ENCODE assay signal across 8 cellular contexts in genomic region chr14:74610866-74611671, GRCh38. TPM values are rescaled to one million over a fixed set of nuclear protein-coding genes. Genes with fewer than 3 reads are reported as not detected.
DNase-seq lines count a peak whose midpoint lies in the region; ATAC-seq and TF ChIP-seq lines count a peak whose summit lies in the region.

No MANE protein-coding gene starts in this region.

- POLR2A ChIA-PET in MCF 10A (lab: Yijun Ruan, JAX) = interaction anchor here (1.4 to 1.6 kb wide), 3 partner anchors 38 to 153 kb away, joined by 3 to 6 read pairs (median 4); partner anchors contain the start of gene YLPM1

- H3K36me3 Mint-ChIP-seq in MCF 10A (ENCODE audit: insufficient read depth, unreplicated experiment) = no peaks in the 10 kb centered on the region
- H3K36me3 Mint-ChIP-seq in stimulated activated effector memory CD8-positive, alpha-beta T cell treated with anti-CD3 and anti-CD28 coated beads, Interleukin-12 subunit alpha, Interleukin-12 subunit beta, amount 100 ng/mL, for 72 hours = peaks cover 4% of the 10 kb centered on the region

- H3K9me3 Mint-ChIP-seq in MCF 10A (ENCODE audit: unreplicated experiment) = no peaks in the 10 kb centered on the region
- H3K9me3 Mint-ChIP-seq in stimulated activated effector memory CD8-positive, alpha-beta T cell treated with anti-CD3 and anti-CD28 coated beads, Interleukin-12 subunit alpha, Interleukin-12 subunit beta, amount 100 ng/mL, for 72 hours = no peaks in the 10 kb centered on the region

- H3K4me3 Mint-ChIP-seq in MCF 10A (ENCODE audit: unreplicated experiment) = peak overlapping the region; percentile 69
- peak overlapping the region; percentile 72 for H3K4me3 Mint-ChIP-seq in stimulated activated effector memory CD8-positive, alpha-beta T cell treated with anti-CD3 and anti-CD28 coated beads, Interleukin-12 subunit alpha, Interleukin-12 subunit beta, amount 100 ng/mL, for 72 hours

- H3K27me3 Mint-ChIP-seq in MCF 10A (ENCODE audit: insufficient read depth, unreplicated experiment) = no peaks in the 10 kb centered on the region

- ATAC-seq in stimulated activated effector memory CD8-positive, alpha-beta T cell treated with anti-CD3 and anti-CD28 coated beads, Interleukin-12 subunit alpha, Interleukin-12 subunit beta, amount 100 ng/mL, for 72 hours = no peak

- intact Hi-C loops in MCF 10A (cut with micrococcal nuclease) = no loop called here

- no peak for TF ChIP-seq CTCF in MCF 10A (IDR thresholded peaks at IDR 0.05; ENCODE audit: unreplicated experiment)

- CTCF ChIA-PET in MCF 10A (lab: Yijun Ruan, JAX) = interaction anchor here (0.6 to 3.5 kb wide), 19 partner anchors 10 to 342 kb away, joined by 3 to 23 read pairs (median 3); no protein-coding TSS in a partner anchor

- BruUV-seq in MCF 10A (replicated peaks; lab: Mats Ljungman, UMichigan) = no TSS peak

- no peak overlapping the region for H3K27ac Mint-ChIP-seq in MCF 10A (ENCODE audit: low read depth, unreplicated experiment)
- H3K27ac Mint-ChIP-seq in stimulated activated effector memory CD8-positive, alpha-beta T cell treated with anti-CD3 and anti-CD28 coated beads, Interleukin-12 subunit alpha, Interleukin-12 subunit beta, amount 100 ng/mL, for 72 hours = no peak overlapping the region

- DNase-seq in DMS79 treated with DMSO at 0.1 percent for 48 hours (lab: John Stamatoyannopoulos, UW) = peak; percentile 54
- no peak for DNase-seq in DMS79 (lab: John Stamatoyannopoulos, UW)
- DNase-seq in MCF 10A (ENCODE audit: unreplicated experiment) = no peak
- DNase-seq in kidney tubule cell (ENCODE audit: low spot score) = peak; percentile 19
- DNase-seq in stimulated activated effector memory CD8-positive, alpha-beta T cell treated with anti-CD3 and anti-CD28 coated beads, Interleukin-12 subunit alpha, Interleukin-12 subunit beta, amount 100 ng/mL, for 72 hours (ENCODE audit: low spot score in 2 of 2) = peak in 1 of 2 donors; percentile 52
- no peak for DNase-seq in NCI-H1694 (lab: John Stamatoyannopoulos, UW)
- no peak for DNase-seq in DMS53 (lab: John Stamatoyannopoulos, UW)
- DNase-seq in stimulated activated CD4-positive, alpha-beta T cell treated with anti-CD3 and anti-CD28 coated beads, Interleukin-2, amount 100 ng/mL, for 24 hours = no peak

- peaks cover 38% of the 10 kb centered on the region for H3K4me1 Mint-ChIP-seq in MCF 10A (ENCODE audit: insufficient read depth, unreplicated experiment)
- peaks cover 38% of the 10 kb centered on the region for H3K4me1 Mint-ChIP-seq in stimulated activated effector memory CD8-positive, alpha-beta T cell treated with anti-CD3 and anti-CD28 coated beads, Interleukin-12 subunit alpha, Interleukin-12 subunit beta, amount 100 ng/mL, for 72 hours

RNA-seq across cellular contexts. Expression of gene LTBP2, which starts 1.0 kb away (rescaled TPM):
- 9.1 and 16.8 TPM in 2 replicates for total RNA-seq in MCF 10A (2022)

Comparison
In these comparisons a context has a peak if more than half of its experiments do, and no peak if none do; other contexts are left out.
1. DNase-seq: peak in DMS79 treated with DMSO at 0.1 percent for 48 hours (single experiment) and kidney tubule cell (single experiment); none in DMS79 (single experiment), MCF 10A (single experiment), NCI-H1694 (single experiment), DMS53 (single experiment) and stimulated activated CD4-positive, alpha-beta T cell treated with anti-CD3 and anti-CD28 coated beads, Interleukin-2, amount 100 ng/mL, for 24 hours (0 of 2).